ENCODE assay signal across 14 cellular contexts in the genomic region with DNA sequence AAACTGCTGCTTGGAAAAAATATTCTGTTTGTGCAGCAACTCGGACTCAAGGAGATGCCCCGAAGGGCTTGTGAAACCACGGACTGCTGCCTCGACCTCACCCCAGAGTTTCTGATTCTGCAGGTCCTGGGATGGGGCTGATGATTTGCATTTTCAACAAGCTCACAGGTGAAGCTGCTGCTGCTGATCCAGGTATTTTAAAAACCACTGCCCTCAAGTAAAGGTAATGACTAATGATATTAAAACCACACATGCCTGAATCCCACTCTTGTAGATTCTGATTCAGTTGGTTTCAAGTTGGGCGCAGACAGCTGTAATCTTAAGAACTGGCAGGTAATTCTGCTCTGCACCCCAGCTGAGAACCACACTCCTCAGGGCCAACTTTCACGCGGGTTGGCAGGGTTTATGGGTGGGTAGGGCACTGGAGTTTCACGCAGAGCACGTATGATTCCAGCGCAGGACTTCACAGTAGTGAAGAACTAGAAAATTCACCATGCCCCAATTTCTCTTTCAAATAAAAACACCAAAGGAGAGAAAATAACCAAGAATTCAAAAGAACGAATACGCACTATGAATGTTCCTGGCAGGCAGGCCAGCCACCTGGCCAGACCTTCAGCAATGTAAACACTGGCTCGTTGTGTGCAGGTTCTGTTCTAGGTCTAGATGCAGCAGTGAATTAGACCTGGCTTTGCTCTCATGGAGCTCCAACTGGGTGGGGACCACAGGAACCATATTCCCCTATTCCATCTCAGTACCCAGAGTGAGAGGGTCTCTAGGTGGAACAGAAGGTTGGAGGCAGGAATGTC.
DNase-seq lines count a peak whose midpoint lies in the region; ATAC-seq and TF ChIP-seq lines count a peak whose summit lies in the region.
"Had no signal": no experiment of that assay in that cellular context is flagged by ENCODE, and none has a peak within 500 bp of the region (broad histone marks: within the 10 kb centered on the region; RNA-seq: fewer than 3 reads in every experiment).

No MANE protein-coding gene starts in this region.

- H3K9me3 ChIP-seq in MM.1S (replicated peaks; ENCODE audit: insufficient read depth, low read length) (no peaks in the 10 kb centered on the region), muscle layer of duodenum (ENCODE audit: control insufficient read depth in 1 of 2, low read length in 2 of 2) (no peaks in the 10 kb centered on the region)
- H3K9me3 ChIP-seq: SJSA1 had no signal

- H3K79me2 ChIP-seq in MM.1S (ENCODE audit: low read length), result no peaks in the 10 kb centered on the region

- ATAC-seq in HG03135 (IDR thresholded peaks at IDR 0.05; ENCODE audit: unreplicated experiment), result no peak
- ATAC-seq: activated naive CD8-positive, alpha-beta T cell treated with anti-CD3 and anti-CD28 coated beads, Interleukin-2, amount 50 U/mL, for 24 hours had no signal

- peaks cover 18% of the 10 kb centered on the region for H3F3A ChIP-seq in MM.1S (ENCODE audit: insufficient read depth, low read length)

- H2AFZ ChIP-seq in MM.1S (ENCODE audit: low read length), result no peak overlapping the region

- DNase-seq in MM.1S, result peak; percentile 75
- DNase-seq in cerebellar cortex (ENCODE audit: low spot score), result peak; percentile 83
- DNase-seq in retina, result no peak
- no peak for DNase-seq in LoVo (ENCODE audit: low spot score)
- DNase-seq in NCI-H187 treated with DMSO at 0.1 percent for 48 hours (lab: John Stamatoyannopoulos, UW), result no peak
- DNase-seq: activated naive CD8-positive, alpha-beta T cell treated with anti-CD3 and anti-CD28 coated beads, Interleukin-2, amount 50 U/mL, for 24 hours; head of caudate nucleus; NCI-H446; occipital lobe had no signal

- H3K4me2 ChIP-seq in MM.1S (ENCODE audit: low read depth, low read length), result peak overlapping the region; percentile 59

- TF ChIP-seq CTCF in 22Rv1 (IDR thresholded peaks at IDR 0.05), result no peak
- TF ChIP-seq CTCF in MM.1S (IDR thresholded peaks at IDR 0.05; ENCODE audit: low read length), result no peak

- H3K27me3 ChIP-seq in MM.1S (replicated peaks; ENCODE audit: insufficient read depth, low read length) (no peaks in the 10 kb centered on the region), muscle layer of duodenum (ENCODE audit: low read depth, low read length) (no peaks in the 10 kb centered on the region)
- H3K27me3 ChIP-seq: SJSA1 had no signal

- H3K9ac ChIP-seq in MM.1S (ENCODE audit: low read length), result no peak overlapping the region

- peaks cover 40% of the 10 kb centered on the region for H3K4me1 ChIP-seq in MM.1S (ENCODE audit: low read length)
- peaks cover 8 to 32% of the 10 kb centered on the region in 2 donors for H3K4me1 ChIP-seq in muscle layer of duodenum (ENCODE audit: control insufficient read depth in 1 of 2, insufficient read depth in 2 of 2, low read length in 2 of 2)
- H3K4me1 ChIP-seq: SJSA1 had no signal

- H3K27ac ChIP-seq in 22Rv1 (0 out of 2 replicates have a peak overlapping the region, but pooled peaks have one; percentile 10), MM.1S (ENCODE audit: low read length) (peak overlapping the region; percentile 31; the same call in 1 of the 2 replicates), muscle layer of duodenum (ENCODE audit: low read length) (peak overlapping the region; percentile 43)
- H3K27ac ChIP-seq: SJSA1 had no signal

- H3K4me3 ChIP-seq in MM.1S (ENCODE audit: low read length) (no peak overlapping the region), muscle layer of duodenum (ENCODE audit: low read depth in 1 of 2, low read length in 2 of 2) (peak overlapping the region in 1 of 2 donors; percentile 16)
- H3K4me3 ChIP-seq: lung, SJSA1 had no signal

- no peaks in the 10 kb centered on the region for H4K20me1 ChIP-seq in MM.1S (ENCODE audit: insufficient read depth, low read length)

- no peaks in the 10 kb centered on the region for H3K9me2 ChIP-seq in MM.1S (replicated peaks; ENCODE audit: insufficient read depth, low read length)

- no peaks in the 10 kb centered on the region for H3K36me3 ChIP-seq in MM.1S (replicated peaks; ENCODE audit: insufficient read depth, low read length)
- no peaks in the 10 kb centered on the region for H3K36me3 ChIP-seq in muscle layer of duodenum (ENCODE audit: control insufficient read depth in 1 of 2, insufficient read depth in 2 of 2, low read length in 2 of 2)
- H3K36me3 ChIP-seq: SJSA1 had no signal

Comparison
In these comparisons a context has a peak if more than half of its experiments do, and no peak if none do; other contexts are left out.
1. DNase-seq: peak in MM.1S (single experiment) and cerebellar cortex (single experiment); none in retina (single experiment), LoVo (single experiment) and NCI-H187 treated with DMSO at 0.1 percent for 48 hours (single experiment).
2. Peak in every context shown above with its lines, with median percentiles within 50 percentile points of each other: H3K27ac ChIP-seq.